Comparison of ENCODE assay signal across 1 cellular context in genomic region chr7:101814996-101815825, GRCh38.
A peak's percentile ranks its signal among the peaks of the same experiment; 100 is the strongest.
TF ChIP-seq lines count a peak whose summit lies in the region.

No MANE protein-coding gene starts in this region.

TF ChIP-seq in K562, 482 proteins besides CTCF, POLR2A, EP300 and RAD21 (continued from another document and continues in another):
- TF ChIP-seq CHD7 (IDR thresholded peaks at IDR 0.05; ENCODE audit: low read depth, low read length) (no peak), HCFC1 (IDR thresholded peaks at IDR 0.05; ENCODE audit: low read depth, low read length) (peak; percentile 11; the same call in 1 of the 2 replicates), ZNF165 (CRISPR knock-in tag; IDR thresholded peaks at IDR 0.05; ENCODE audit: borderline replicate concordance) (no peak), ZNF274 (IDR thresholded peaks at IDR 0.05; ENCODE audit: borderline replicate concordance, low read depth, low read length) (no peak), GABPB2 (CRISPR knock-in tag; conservative IDR thresholded peaks at IDR 0.05) (no peak), ZNF23 (CRISPR knock-in tag; IDR thresholded peaks at IDR 0.05) (no peak), MTA3 (IDR thresholded peaks at IDR 0.05; ENCODE audit: borderline replicate concordance) (peak; percentile 91), ZNF668 (CRISPR knock-in tag; IDR thresholded peaks at IDR 0.05) (no peak), DMBX1 (CRISPR knock-in tag; IDR thresholded peaks at IDR 0.05; ENCODE audit: borderline replicate concordance) (no peak), SMC3 (conservative IDR thresholded peaks at IDR 0.05; ENCODE audit: insufficient read depth, low read depth, low read length) (0 out of 2 replicates have a peak, but pooled peaks have one; percentile 26), JUN (IDR thresholded peaks at IDR 0.05; ENCODE audit: borderline replicate concordance, low read depth, low read length) (no peak), JUN (CRISPR knock-in tag; IDR thresholded peaks at IDR 0.05; ENCODE audit: borderline replicate concordance) (no peak), ZNF24 (IDR thresholded peaks at IDR 0.05) (no peak), FIP1L1 (IDR thresholded peaks at IDR 0.05; ENCODE audit: low read depth, low read length, poor library complexity, severe bottlenecking) (peak; percentile 87), ZNF830 (CRISPR knock-in tag; IDR thresholded peaks at IDR 0.05) (no peak), NR4A1 (CRISPR knock-in tag; IDR thresholded peaks at IDR 0.05) (no peak), NR4A1 (tag; IDR thresholded peaks at IDR 0.05) (no peak), DEAF1 (CRISPR knock-in tag; IDR thresholded peaks at IDR 0.05) (no peak), GABPA (tag; conservative IDR thresholded peaks at IDR 0.05; ENCODE audit: low read depth) (peak; percentile 43; the same call in 1 of the 2 replicates), GTF2F1 (IDR thresholded peaks at IDR 0.05; ENCODE audit: low read depth, low read length) (no peak), MECOM (CRISPR knock-in tag; IDR thresholded peaks at IDR 0.05) (no peak), BCOR (IDR thresholded peaks at IDR 0.05) (peak; percentile 57), TGIF2 (CRISPR knock-in tag; IDR thresholded peaks at IDR 0.05) (no peak; the same call in 1 of the 2 replicates), PATZ1 (CRISPR knock-in tag; IDR thresholded peaks at IDR 0.05; ENCODE audit: borderline replicate concordance) (no peak), TCF7 (IDR thresholded peaks at IDR 0.05; ENCODE audit: borderline replicate concordance) (no peak), ETV1 (tag; conservative IDR thresholded peaks at IDR 0.05; ENCODE audit: low read depth) (no peak), CHD4 (IDR thresholded peaks at IDR 0.05; ENCODE audit: insufficient read depth, insufficient replicate concordance, low read depth, low read length, poor library complexity, severe bottlenecking) (peak; percentile 61), PRPF4 (IDR thresholded peaks at IDR 0.05; ENCODE audit: insufficient read depth, low read depth, low read length, poor library complexity, severe bottlenecking) (no peak), FOXA1 (IDR thresholded peaks at IDR 0.05; ENCODE audit: borderline replicate concordance) (no peak), KDM5B (IDR thresholded peaks at IDR 0.05; ENCODE audit: insufficient replicate concordance, low read depth, low read length) (peak; percentile 16), PURB (CRISPR knock-in tag; IDR thresholded peaks at IDR 0.05; ENCODE audit: low read depth) (no peak), MCM7 (IDR thresholded peaks at IDR 0.05) (no peak), ETS2 (tag; IDR thresholded peaks at IDR 0.05; ENCODE audit: borderline replicate concordance, poor library complexity, severe bottlenecking) (no peak), ZNF3 (CRISPR knock-in tag; IDR thresholded peaks at IDR 0.05) (no peak), ZNF445 (CRISPR knock-in tag; IDR thresholded peaks at IDR 0.05; ENCODE audit: low read depth) (no peak), ZSCAN32 (CRISPR knock-in tag; IDR thresholded peaks at IDR 0.05) (no peak), KDM1A (IDR thresholded peaks at IDR 0.05) (no peak), NRF1 (conservative IDR thresholded peaks at IDR 0.05 in 1 of 2, IDR thresholded peaks at IDR 0.05 in 1 of 2) (peak; percentile 19 to 36; a peak in 1 of 4 replicates), IFI16 (CRISPR knock-in tag; IDR thresholded peaks at IDR 0.05) (no peak), ZNF12 (CRISPR knock-in tag; IDR thresholded peaks at IDR 0.05) (no peak), ZNF184 (CRISPR knock-in tag; IDR thresholded peaks at IDR 0.05) (no peak), NFIC (IDR thresholded peaks at IDR 0.05) (peak; percentile 69), CREB1 (IDR thresholded peaks at IDR 0.05) (no peak), CREB1 (CRISPR knock-in tag; IDR thresholded peaks at IDR 0.05) (peak; percentile 38; the same call in 1 of the 2 replicates)
- TF ChIP-seq, protein P1, sequence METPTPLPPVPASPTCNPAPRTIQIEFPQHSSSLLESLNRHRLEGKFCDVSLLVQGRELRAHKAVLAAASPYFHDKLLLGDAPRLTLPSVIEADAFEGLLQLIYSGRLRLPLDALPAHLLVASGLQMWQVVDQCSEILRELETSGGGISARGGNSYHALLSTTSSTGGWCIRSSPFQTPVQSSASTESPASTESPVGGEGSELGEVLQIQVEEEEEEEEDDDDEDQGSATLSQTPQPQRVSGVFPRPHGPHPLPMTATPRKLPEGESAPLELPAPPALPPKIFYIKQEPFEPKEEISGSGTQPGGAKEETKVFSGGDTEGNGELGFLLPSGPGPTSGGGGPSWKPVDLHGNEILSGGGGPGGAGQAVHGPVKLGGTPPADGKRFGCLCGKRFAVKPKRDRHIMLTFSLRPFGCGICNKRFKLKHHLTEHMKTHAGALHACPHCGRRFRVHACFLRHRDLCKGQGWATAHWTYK (CRISPR knock-in tag; IDR thresholded peaks at IDR 0.05), result 0 out of 2 replicates have a peak, but pooled peaks have one; percentile 37
- TF ChIP-seq, protein P2, sequence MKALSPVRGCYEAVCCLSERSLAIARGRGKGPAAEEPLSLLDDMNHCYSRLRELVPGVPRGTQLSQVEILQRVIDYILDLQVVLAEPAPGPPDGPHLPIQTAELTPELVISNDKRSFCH (CRISPR knock-in tag; IDR thresholded peaks at IDR 0.05), result no peak
- TF ChIP-seq, protein P2 (tag; IDR thresholded peaks at IDR 0.05), result peak; percentile 33; the same call in 1 of the 2 replicates
- TF ChIP-seq, protein P3, sequence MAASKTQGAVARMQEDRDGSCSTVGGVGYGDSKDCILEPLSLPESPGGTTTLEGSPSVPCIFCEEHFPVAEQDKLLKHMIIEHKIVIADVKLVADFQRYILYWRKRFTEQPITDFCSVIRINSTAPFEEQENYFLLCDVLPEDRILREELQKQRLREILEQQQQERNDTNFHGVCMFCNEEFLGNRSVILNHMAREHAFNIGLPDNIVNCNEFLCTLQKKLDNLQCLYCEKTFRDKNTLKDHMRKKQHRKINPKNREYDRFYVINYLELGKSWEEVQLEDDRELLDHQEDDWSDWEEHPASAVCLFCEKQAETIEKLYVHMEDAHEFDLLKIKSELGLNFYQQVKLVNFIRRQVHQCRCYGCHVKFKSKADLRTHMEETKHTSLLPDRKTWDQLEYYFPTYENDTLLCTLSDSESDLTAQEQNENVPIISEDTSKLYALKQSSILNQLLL (CRISPR knock-in tag; IDR thresholded peaks at IDR 0.05; ENCODE audit: borderline replicate concordance), result no peak
- TF ChIP-seq, protein P4, sequence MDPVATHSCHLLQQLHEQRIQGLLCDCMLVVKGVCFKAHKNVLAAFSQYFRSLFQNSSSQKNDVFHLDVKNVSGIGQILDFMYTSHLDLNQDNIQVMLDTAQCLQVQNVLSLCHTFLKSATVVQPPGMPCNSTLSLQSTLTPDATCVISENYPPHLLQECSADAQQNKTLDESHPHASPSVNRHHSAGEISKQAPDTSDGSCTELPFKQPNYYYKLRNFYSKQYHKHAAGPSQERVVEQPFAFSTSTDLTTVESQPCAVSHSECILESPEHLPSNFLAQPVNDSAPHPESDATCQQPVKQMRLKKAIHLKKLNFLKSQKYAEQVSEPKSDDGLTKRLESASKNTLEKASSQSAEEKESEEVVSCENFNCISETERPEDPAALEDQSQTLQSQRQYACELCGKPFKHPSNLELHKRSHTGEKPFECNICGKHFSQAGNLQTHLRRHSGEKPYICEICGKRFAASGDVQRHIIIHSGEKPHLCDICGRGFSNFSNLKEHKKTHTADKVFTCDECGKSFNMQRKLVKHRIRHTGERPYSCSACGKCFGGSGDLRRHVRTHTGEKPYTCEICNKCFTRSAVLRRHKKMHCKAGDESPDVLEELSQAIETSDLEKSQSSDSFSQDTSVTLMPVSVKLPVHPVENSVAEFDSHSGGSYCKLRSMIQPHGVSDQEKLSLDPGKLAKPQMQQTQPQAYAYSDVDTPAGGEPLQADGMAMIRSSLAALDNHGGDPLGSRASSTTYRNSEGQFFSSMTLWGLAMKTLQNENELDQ (CRISPR knock-in tag; IDR thresholded peaks at IDR 0.05; ENCODE audit: borderline replicate concordance), result peak; percentile 89; the same call in 1 of the 2 replicates
